16 cellular contexts compared by ENCODE assay signal in the genomic region with DNA sequence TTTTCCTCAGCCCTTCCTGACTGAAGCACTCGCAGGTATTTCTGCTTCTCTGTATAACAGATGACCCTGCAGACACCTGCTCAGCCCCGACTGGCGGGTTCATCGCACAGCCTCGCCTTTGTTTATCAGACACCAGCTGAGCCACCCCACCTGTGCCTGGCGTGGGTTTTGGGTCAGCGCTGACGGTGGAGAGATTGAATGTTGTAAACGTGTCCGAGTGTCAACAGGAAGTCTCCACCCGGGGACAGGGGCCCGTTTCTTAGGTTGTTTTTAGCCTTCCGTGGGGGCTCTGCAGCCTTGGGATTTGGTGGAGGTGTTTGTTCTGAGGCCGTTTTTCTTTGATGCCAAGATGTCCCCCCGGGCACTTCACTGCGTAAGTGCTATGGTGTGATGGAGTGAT.
A peak's percentile ranks its signal among the peaks of the same experiment; 100 is the strongest.
DNase-seq lines count a peak whose midpoint lies in the region; ATAC-seq lines count a peak whose summit lies in the region.
"Had no signal": no experiment of that assay in that cellular context is flagged by ENCODE, and none has a peak within 500 bp of the region (broad histone marks: within the 10 kb centered on the region; RNA-seq: fewer than 3 reads in every experiment).

No MANE protein-coding gene starts in this region.

- peak overlapping the region; percentile 67 for H3K27ac Mint-ChIP-seq in stimulated activated memory B cell treated with anti-CD40 and anti-IgM and Interleukin-4, amounts not matched to agents 10 μg/mL and 1 μg/mL and 100 μg/mL, for 72 hours
- H3K27ac Mint-ChIP-seq in activated naive CD8-positive, alpha-beta T cell treated with anti-CD3 and anti-CD28 coated beads, Interleukin-2, amount 50 U/mL, for 24 hours: no peak overlapping the region
- H3K27ac Mint-ChIP-seq in activated CD4-positive, alpha-beta T cell treated with anti-CD3 and anti-CD28 coated beads, Interleukin-2, amount 10 ng/mL, durations not matched to agents 7 days and 5 days: no peak overlapping the region
- H3K27ac Mint-ChIP-seq: stimulated activated naive CD8-positive, alpha-beta T cell treated with anti-CD3 and anti-CD28 coated beads, Interleukin-15, Interleukin-2, amounts not matched to agents 100 ng/mL and 50 ng/mL, for 24 hours had no signal

- peak; percentile 8 for DNase-seq in NCI-H1092 treated with DMSO at 0.1 percent for 48 hours (lab: John Stamatoyannopoulos, UW)
- no peak for DNase-seq in NCI-H1092 (lab: John Stamatoyannopoulos, UW)
- DNase-seq in NCI-H748 treated with DMSO at 0.1 percent for 48 hours (lab: John Stamatoyannopoulos, UW): peak; percentile 2
- peak; percentile 25 for DNase-seq in left ventricle myocardium superior
- no peak for DNase-seq in activated naive CD8-positive, alpha-beta T cell treated with anti-CD3 and anti-CD28 coated beads, Interleukin-2, amount 50 U/mL, for 24 hours
- DNase-seq in activated CD4-positive, alpha-beta T cell treated with anti-CD3 and anti-CD28 coated beads, Interleukin-2, amount 10 ng/mL, durations not matched to agents 7 days and 5 days: no peak
- no peak for DNase-seq in occipital lobe (lab: John Stamatoyannopoulos, UW)
- DNase-seq: activated CD4-positive, alpha-beta T cell treated with anti-CD3 and anti-CD28 coated beads, Interleukin-2, amount 50 U/mL, for 1 hour; activated CD8-positive, alpha-beta memory T cell treated with anti-CD3 and anti-CD28 coated beads, Interleukin-2, amount 50 U/mL, for 48 hours; activated gamma-delta T cell; NCI-H1930; SIG-M5; T-cell had no signal

- no peak for ATAC-seq in left ventricle myocardium superior
- ATAC-seq in stimulated activated memory B cell treated with anti-CD40 and anti-IgM and Interleukin-4, amounts not matched to agents 10 μg/mL and 1 μg/mL and 100 μg/mL, for 72 hours: peak; percentile 72
- no peak for ATAC-seq in activated naive CD8-positive, alpha-beta T cell treated with anti-CD3 and anti-CD28 coated beads, Interleukin-2, amount 50 U/mL, for 24 hours
- ATAC-seq: sciatic nerve, T-cell had no signal

- H3K36me3 Mint-ChIP-seq in stimulated activated memory B cell treated with anti-CD40 and anti-IgM and Interleukin-4, amounts not matched to agents 10 μg/mL and 1 μg/mL and 100 μg/mL, for 72 hours: peaks cover 9% of the 10 kb centered on the region
- no peaks in the 10 kb centered on the region for H3K36me3 Mint-ChIP-seq in activated naive CD8-positive, alpha-beta T cell treated with anti-CD3 and anti-CD28 coated beads, Interleukin-2, amount 50 U/mL, for 24 hours (ENCODE audit: low read depth)
- H3K36me3 Mint-ChIP-seq in activated CD4-positive, alpha-beta T cell treated with anti-CD3 and anti-CD28 coated beads, Interleukin-2, amount 10 ng/mL, durations not matched to agents 7 days and 5 days (ENCODE audit: low read depth): no peaks in the 10 kb centered on the region
- H3K36me3 Mint-ChIP-seq: T-cell had no signal

- intact Hi-C loops in left ventricle myocardium superior (cut with micrococcal nuclease): no loop called here

- H3K9me3 Mint-ChIP-seq in stimulated activated memory B cell treated with anti-CD40 and anti-IgM and Interleukin-4, amounts not matched to agents 10 μg/mL and 1 μg/mL and 100 μg/mL, for 72 hours: peaks cover 13% of the 10 kb centered on the region
- peaks cover 5% of the 10 kb centered on the region for H3K9me3 Mint-ChIP-seq in activated naive CD8-positive, alpha-beta T cell treated with anti-CD3 and anti-CD28 coated beads, Interleukin-2, amount 50 U/mL, for 24 hours
- H3K9me3 Mint-ChIP-seq in activated CD4-positive, alpha-beta T cell treated with anti-CD3 and anti-CD28 coated beads, Interleukin-2, amount 10 ng/mL, durations not matched to agents 7 days and 5 days: peaks cover 2% of the 10 kb centered on the region

- H3K27me3 Mint-ChIP-seq in stimulated activated memory B cell treated with anti-CD40 and anti-IgM and Interleukin-4, amounts not matched to agents 10 μg/mL and 1 μg/mL and 100 μg/mL, for 72 hours: peaks cover 67% of the 10 kb centered on the region
- H3K27me3 Mint-ChIP-seq in activated naive CD8-positive, alpha-beta T cell treated with anti-CD3 and anti-CD28 coated beads, Interleukin-2, amount 50 U/mL, for 24 hours: peaks cover 6% of the 10 kb centered on the region
- H3K27me3 Mint-ChIP-seq in activated CD4-positive, alpha-beta T cell treated with anti-CD3 and anti-CD28 coated beads, Interleukin-2, amount 10 ng/mL, durations not matched to agents 7 days and 5 days: peaks cover 14% of the 10 kb centered on the region

- H3K4me3 Mint-ChIP-seq in stimulated activated memory B cell treated with anti-CD40 and anti-IgM and Interleukin-4, amounts not matched to agents 10 μg/mL and 1 μg/mL and 100 μg/mL, for 72 hours: peak overlapping the region; percentile 75
- no peak overlapping the region for H3K4me3 Mint-ChIP-seq in activated naive CD8-positive, alpha-beta T cell treated with anti-CD3 and anti-CD28 coated beads, Interleukin-2, amount 50 U/mL, for 24 hours
- H3K4me3 Mint-ChIP-seq in activated CD4-positive, alpha-beta T cell treated with anti-CD3 and anti-CD28 coated beads, Interleukin-2, amount 10 ng/mL, durations not matched to agents 7 days and 5 days: no peak overlapping the region
- H3K4me3 Mint-ChIP-seq: stimulated activated naive CD8-positive, alpha-beta T cell treated with anti-CD3 and anti-CD28 coated beads, Interleukin-15, Interleukin-2, amounts not matched to agents 100 ng/mL and 50 ng/mL, for 24 hours; T-cell had no signal

- CTCF ChIA-PET in activated CD4-positive, alpha-beta T cell treated with anti-CD3 and anti-CD28 coated beads, Interleukin-2, amount 10 ng/mL, durations not matched to agents 7 days and 5 days (lab: Charles Lee): no interaction called here

- POLR2A ChIA-PET in activated CD4-positive, alpha-beta T cell treated with anti-CD3 and anti-CD28 coated beads, Interleukin-2, amount 10 ng/mL, durations not matched to agents 7 days and 5 days (lab: Charles Lee): no interaction called here

- H3K4me1 Mint-ChIP-seq in stimulated activated memory B cell treated with anti-CD40 and anti-IgM and Interleukin-4, amounts not matched to agents 10 μg/mL and 1 μg/mL and 100 μg/mL, for 72 hours: peaks cover 21% of the 10 kb centered on the region
- peaks cover 2% of the 10 kb centered on the region for H3K4me1 Mint-ChIP-seq in activated naive CD8-positive, alpha-beta T cell treated with anti-CD3 and anti-CD28 coated beads, Interleukin-2, amount 50 U/mL, for 24 hours
- H3K4me1 Mint-ChIP-seq in activated CD4-positive, alpha-beta T cell treated with anti-CD3 and anti-CD28 coated beads, Interleukin-2, amount 10 ng/mL, durations not matched to agents 7 days and 5 days: no peaks in the 10 kb centered on the region

Comparison
In these comparisons a context has a peak if more than half of its experiments do, and no peak if none do; other contexts are left out.
1. DNase-seq: peak in NCI-H1092 treated with DMSO at 0.1 percent for 48 hours (single experiment), NCI-H748 treated with DMSO at 0.1 percent for 48 hours (single experiment) and left ventricle myocardium superior (single experiment); none in NCI-H1092 (single experiment), activated naive CD8-positive, alpha-beta T cell treated with anti-CD3 and anti-CD28 coated beads, Interleukin-2, amount 50 U/mL, for 24 hours (single experiment), activated CD4-positive, alpha-beta T cell treated with anti-CD3 and anti-CD28 coated beads, Interleukin-2, amount 10 ng/mL, durations not matched to agents 7 days and 5 days (single experiment) and occipital lobe (single experiment).